8 cellular contexts compared by ENCODE assay signal in genomic region chr3:123782488-123782887, GRCh38.
"Had no signal": no experiment of that assay in that cellular context is flagged by ENCODE, and none has a peak within 500 bp of the region (broad histone marks: within the 10 kb centered on the region; RNA-seq: fewer than 3 reads in every experiment).

No MANE protein-coding gene starts in this region.

- DNase-seq: activated CD8-positive, alpha-beta memory T cell treated with anti-CD3 and anti-CD28 coated beads, Interleukin-2, amount 50 U/mL, for 4 hours; activated CD8-positive, alpha-beta T cell treated with anti-CD3 and anti-CD28 coated beads for 36 hours; activated naive CD8-positive, alpha-beta T cell treated with anti-CD3 and anti-CD28 coated beads, Interleukin-2, amount 10 ng/mL, durations not matched to agents 7 days and 5 days; activated T-cell treated with anti-CD3 and anti-CD28 coated beads, Interleukin-2, amount 50 U/mL, for 72 hours; aorta; naive B cell; stimulated activated naive B cell treated with anti-CD40 and anti-IgM and Interleukin-4, amounts not matched to agents 10 μg/mL and 1 μg/mL and 100 μg/mL, for 72 hours; T-helper 9 cell had no signal

- ATAC-seq: activated CD8-positive, alpha-beta T cell treated with anti-CD3 and anti-CD28 coated beads for 36 hours; activated T-cell treated with anti-CD3 and anti-CD28 coated beads, Interleukin-2, amount 50 U/mL, for 72 hours had no signal
